ENCODE assay signal across 1 cellular context in the genomic region with DNA sequence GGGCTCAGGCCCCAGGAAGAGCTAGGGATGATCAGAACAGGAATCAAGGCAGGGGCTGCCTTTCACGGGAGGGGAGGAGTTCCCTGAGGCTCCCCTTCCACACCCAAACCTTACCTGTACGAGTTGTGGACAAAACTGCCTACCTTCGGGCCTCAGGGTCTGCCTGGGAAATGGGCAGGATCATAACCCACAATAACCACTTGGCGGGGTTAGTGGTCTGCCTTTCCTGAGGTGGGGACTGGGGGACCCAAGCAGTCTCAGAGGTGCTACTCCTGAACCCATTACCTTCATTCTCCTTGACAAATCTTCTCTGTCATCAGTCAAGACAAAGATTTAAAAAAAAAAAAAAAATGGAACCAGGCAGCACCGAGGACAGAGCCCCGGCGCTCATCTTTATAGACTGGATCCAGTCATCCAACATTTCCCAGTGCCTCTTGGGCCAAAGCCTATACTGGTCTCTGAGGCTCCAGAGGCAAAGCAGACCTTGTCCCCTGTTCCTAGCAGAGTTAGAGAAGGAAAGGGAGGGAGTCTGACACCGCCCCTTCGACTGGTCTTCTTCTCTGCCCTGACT.
TF ChIP-seq lines count a peak whose summit lies in the region.

No MANE protein-coding gene starts in this region.

TF ChIP-seq in H1, 55 proteins besides CTCF, POLR2A, EP300 and RAD21:
- TF ChIP-seq POLR2AphosphoS5 (IDR thresholded peaks at IDR 0.05; ENCODE audit: low read depth, low read length) (no peak), SP1 (IDR thresholded peaks at IDR 0.05; ENCODE audit: low read depth, low read length) (no peak), TBP (IDR thresholded peaks at IDR 0.05; ENCODE audit: low read depth, low read length) (no peak), GABPA (IDR thresholded peaks at IDR 0.05; ENCODE audit: borderline replicate concordance, insufficient read depth, low read length) (no peak), TEAD4 (IDR thresholded peaks at IDR 0.05; ENCODE audit: low read depth, low read length) (no peak), PHF8 (conservative IDR thresholded peaks at IDR 0.05; ENCODE audit: low read depth, low read length) (no peak), SIN3A (conservative IDR thresholded peaks at IDR 0.05 in 1 of 2, IDR thresholded peaks at IDR 0.05 in 1 of 2; ENCODE audit: low read depth in 1 of 2, low read length in 2 of 2) (no peak), ASH2L (IDR thresholded peaks at IDR 0.05; ENCODE audit: low read length) (no peak), BCL11A (IDR thresholded peaks at IDR 0.05; ENCODE audit: low read depth in 2 of 2, low read length in 2 of 2) (no peak), JUND (IDR thresholded peaks at IDR 0.05; ENCODE audit: low read length) (no peak), EZH2 (IDR thresholded peaks at IDR 0.05; ENCODE audit: low read depth, low read length, severe bottlenecking) (no peak), SIX5 (IDR thresholded peaks at IDR 0.05; ENCODE audit: low read depth, low read length) (no peak), CBX8 (IDR thresholded peaks at IDR 0.05; ENCODE audit: borderline replicate concordance, low read depth, low read length) (no peak), SUZ12 (IDR thresholded peaks at IDR 0.05; ENCODE audit: low read length) (no peak), TAF1 (IDR thresholded peaks at IDR 0.05; ENCODE audit: low read depth, low read length) (no peak), RXRA (IDR thresholded peaks at IDR 0.05; ENCODE audit: insufficient read depth, low read depth, low read length) (no peak), SRF (IDR thresholded peaks at IDR 0.05; ENCODE audit: low read depth, low read length) (no peak), RFX5 (IDR thresholded peaks at IDR 0.05; ENCODE audit: borderline replicate concordance, low read depth, low read length) (no peak), SP2 (IDR thresholded peaks at IDR 0.05; ENCODE audit: low read length) (no peak)
- TF ChIP-seq, protein P1, sequence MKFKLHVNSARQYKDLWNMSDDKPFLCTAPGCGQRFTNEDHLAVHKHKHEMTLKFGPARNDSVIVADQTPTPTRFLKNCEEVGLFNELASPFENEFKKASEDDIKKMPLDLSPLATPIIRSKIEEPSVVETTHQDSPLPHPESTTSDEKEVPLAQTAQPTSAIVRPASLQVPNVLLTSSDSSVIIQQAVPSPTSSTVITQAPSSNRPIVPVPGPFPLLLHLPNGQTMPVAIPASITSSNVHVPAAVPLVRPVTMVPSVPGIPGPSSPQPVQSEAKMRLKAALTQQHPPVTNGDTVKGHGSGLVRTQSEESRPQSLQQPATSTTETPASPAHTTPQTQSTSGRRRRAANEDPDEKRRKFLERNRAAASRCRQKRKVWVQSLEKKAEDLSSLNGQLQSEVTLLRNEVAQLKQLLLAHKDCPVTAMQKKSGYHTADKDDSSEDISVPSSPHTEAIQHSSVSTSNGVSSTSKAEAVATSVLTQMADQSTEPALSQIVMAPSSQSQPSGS (IDR thresholded peaks at IDR 0.05; ENCODE audit: low read length): no peak
